Comparison of ENCODE assay signal across 9 cellular contexts in the genomic region with DNA sequence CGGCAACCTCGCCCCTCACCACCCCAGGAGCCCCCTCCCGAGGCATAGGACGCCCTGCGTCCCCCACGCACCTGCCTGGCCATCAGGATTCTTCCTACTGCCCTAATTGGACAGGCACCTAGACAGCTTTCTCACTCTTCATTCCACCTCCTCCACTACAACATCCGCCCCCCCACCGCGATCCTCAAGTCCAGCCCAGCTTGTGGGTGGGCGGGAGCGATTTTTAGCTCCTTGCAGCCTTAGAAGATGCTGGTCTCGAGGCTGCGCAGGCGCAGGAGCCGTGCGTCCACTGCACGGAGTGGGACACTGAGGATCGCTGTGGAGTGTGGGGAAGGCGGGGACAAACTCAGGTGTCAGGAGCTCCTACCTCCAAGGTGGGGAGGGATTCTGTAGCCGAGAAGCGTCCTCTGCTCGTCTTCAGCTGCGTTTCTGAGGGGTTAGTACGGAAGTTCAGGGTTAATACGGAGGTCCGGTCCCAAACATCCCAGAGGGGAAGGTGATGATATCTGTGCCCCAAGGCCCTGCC. TPM values are rescaled to one million over a fixed set of nuclear protein-coding genes. Genes with fewer than 3 reads are reported as not detected.
A peak's percentile ranks its signal among the peaks of the same experiment; 100 is the strongest.
DNase-seq lines count a peak whose midpoint lies in the region; ATAC-seq, FAIRE-seq and TF ChIP-seq lines count a peak whose summit lies in the region.
"Had no signal": no experiment of that assay in that cellular context is flagged by ENCODE, and none has a peak within 500 bp of the region (broad histone marks: within the 10 kb centered on the region; RNA-seq: fewer than 3 reads in every experiment).

Gene RTBDN, minus strand, starts transcription at position 162 of the 526 bp plus-strand sequence. CDS start 4,600 bp downstream, outside the sequence.

- intact Hi-C loops in activated T-helper 2 cell treated with anti-CD3 and anti-CD28 coated beads, Interferon-gamma antibody, Interleukin-2, Interleukin-4, amounts not matched to agents 10 μg/mL and 5 μg/mL and 100 μg/mL, durations not matched to agents 14 hours and 24 hours and 36 hours (cut with micrococcal nuclease), result no loop called here
- intact Hi-C loops in left lung (cut with DNase I), result no loop called here
- intact Hi-C loops in left colon (cut with DNase I, micrococcal nuclease), result no loop called here

- DNase-seq in A549 (ENCODE audit: low read depth in 1 of 2, low spot score in 1 of 2) (no peak), H4 (ENCODE audit: low spot score) (peak; percentile 9), left lung (no peak), NCI-H1048 (lab: John Stamatoyannopoulos, UW) (no peak), left colon (no peak)
- no peak for DNase-seq in activated T-helper 2 cell treated with anti-CD3 and anti-CD28 coated beads, Interferon-gamma antibody, Interleukin-2, Interleukin-4, amounts not matched to agents 10 μg/mL and 5 μg/mL and 100 μg/mL, durations not matched to agents 14 hours and 24 hours and 36 hours (ENCODE audit: low spot score)
- DNase-seq in stimulated activated CD4-positive, alpha-beta T cell treated with anti-CD3 and anti-CD28 coated beads, Interleukin-1b, Interleukin-23, amount 100 ng/mL, for 48 hours, result no peak

- POLR2A ChIA-PET in A549 (lab: Yijun Ruan, JAX), result no interaction called here

- H3K4me1 ChIP-seq in A549 (peaks cover 17% of the 10 kb centered on the region), left lung (peaks cover 4 to 33% of the 10 kb centered on the region in 2 donors)

- peak within 1 kb of the TSS; percentile 58 to 85 for H3K27ac ChIP-seq in A549
- H3K27ac ChIP-seq in left lung, result no peak within 1 kb of the TSS

- ATAC-seq in A549 (no peak), left lung (no peak), HG02588 (IDR thresholded peaks at IDR 0.05; ENCODE audit: unreplicated experiment) (no peak), left colon (no peak)

- H3K4me3 ChIP-seq in A549, result peak within 1 kb of the TSS; percentile 55
- H3K4me3 ChIP-seq in left lung, result peak within 1 kb of the TSS; percentile 21 to 37

- CTCF ChIA-PET in A549 (lab: Yijun Ruan, JAX), result interaction anchor here (1.1 to 2.2 kb wide), 6 partner anchors 10 to 74 kb away, joined by 4 to 16 read pairs (median 4); no protein-coding TSS in a partner anchor

- FAIRE-seq in A549 (lab: Jason Lieb, UNC), result no peak
- FAIRE-seq: colon had no signal

- H3K4me2 ChIP-seq in A549, result peak within 1 kb of the TSS; percentile 84

- peak within 1 kb of the TSS; percentile 3 for H3K4me3 Mint-ChIP-seq in activated T-helper 2 cell treated with anti-CD3 and anti-CD28 coated beads, Interferon-gamma antibody, Interleukin-2, Interleukin-4, amounts not matched to agents 10 μg/mL and 5 μg/mL and 100 μg/mL, durations not matched to agents 14 hours and 24 hours and 36 hours (ENCODE audit: low read depth)

- TF ChIP-seq RAD21 in A549 (conservative IDR thresholded peaks at IDR 0.05 in 1 of 2, IDR thresholded peaks at IDR 0.05 in 1 of 2), result no peak

- H3K27me3 ChIP-seq in left lung, result peaks cover 76 to 100% of the 10 kb centered on the region in 2 donors

- TF ChIP-seq CTCF in A549 (IDR thresholded peaks at IDR 0.05) (no peak), left lung (IDR thresholded peaks at IDR 0.05) (no peak)

- peaks cover 63% of the 10 kb centered on the region for H3K27me3 Mint-ChIP-seq in activated T-helper 2 cell treated with anti-CD3 and anti-CD28 coated beads, Interferon-gamma antibody, Interleukin-2, Interleukin-4, amounts not matched to agents 10 μg/mL and 5 μg/mL and 100 μg/mL, durations not matched to agents 14 hours and 24 hours and 36 hours (ENCODE audit: low read depth)

- TF ChIP-seq POLR2A in A549 (IDR thresholded peaks at IDR 0.05; ENCODE audit: low read length), result no peak

- no peaks in the 10 kb centered on the region for H3K36me3 Mint-ChIP-seq in activated T-helper 2 cell treated with anti-CD3 and anti-CD28 coated beads, Interferon-gamma antibody, Interleukin-2, Interleukin-4, amounts not matched to agents 10 μg/mL and 5 μg/mL and 100 μg/mL, durations not matched to agents 14 hours and 24 hours and 36 hours (ENCODE audit: low read depth)

- H3K4me1 Mint-ChIP-seq in activated T-helper 2 cell treated with anti-CD3 and anti-CD28 coated beads, Interferon-gamma antibody, Interleukin-2, Interleukin-4, amounts not matched to agents 10 μg/mL and 5 μg/mL and 100 μg/mL, durations not matched to agents 14 hours and 24 hours and 36 hours (ENCODE audit: low read depth), result peaks cover 26% of the 10 kb centered on the region

- no peaks in the 10 kb centered on the region for H3K36me3 ChIP-seq in left lung

- H3K9me3 ChIP-seq in A549 (no peaks in the 10 kb centered on the region), left lung (no peaks in the 10 kb centered on the region)

- no peak within 1 kb of the TSS for H3K27ac Mint-ChIP-seq in activated T-helper 2 cell treated with anti-CD3 and anti-CD28 coated beads, Interferon-gamma antibody, Interleukin-2, Interleukin-4, amounts not matched to agents 10 μg/mL and 5 μg/mL and 100 μg/mL, durations not matched to agents 14 hours and 24 hours and 36 hours

- no peak for TF ChIP-seq EP300 in A549 (IDR thresholded peaks at IDR 0.05)

- no peaks in the 10 kb centered on the region for H3K9me3 Mint-ChIP-seq in activated T-helper 2 cell treated with anti-CD3 and anti-CD28 coated beads, Interferon-gamma antibody, Interleukin-2, Interleukin-4, amounts not matched to agents 10 μg/mL and 5 μg/mL and 100 μg/mL, durations not matched to agents 14 hours and 24 hours and 36 hours

- WGBS in A549 (ENCODE audit: missing lambda C conversion rate), result 62% methylated on average over 11 of the region's 26 CpGs

TF ChIP-seq in A549, 52 proteins besides CTCF, POLR2A, EP300 and RAD21:
- TF ChIP-seq FOXS1 (CRISPR knock-in tag; IDR thresholded peaks at IDR 0.05) (no peak), KDM5A (IDR thresholded peaks at IDR 0.05) (no peak), EHF (CRISPR knock-in tag; IDR thresholded peaks at IDR 0.05) (no peak), EHMT2 (IDR thresholded peaks at IDR 0.05; ENCODE audit: low read depth) (no peak), ZSCAN20 (CRISPR knock-in tag; IDR thresholded peaks at IDR 0.05) (no peak), POLR2AphosphoS2 (conservative IDR thresholded peaks at IDR 0.05; ENCODE audit: low read length) (no peak), RNF2 (IDR thresholded peaks at IDR 0.05; ENCODE audit: borderline replicate concordance, low read depth) (no peak), FOSB (CRISPR knock-in tag; IDR thresholded peaks at IDR 0.05) (no peak)

RNA-seq across cellular contexts. Expression of gene RTBDN, which starts in this region (rescaled TPM):
- 0.09 TPM in 1 of 2 replicates, not detected in the other for polyA plus RNA-seq in A549 (2011; rRNA removed)
- 0.12 and 0.13 TPM in 2 replicates for polyA plus RNA-seq in A549 (2012; cell fraction: cytosol; rRNA removed)
- polyA plus RNA-seq in A549 (2012; cell fraction: nucleus; rRNA removed), result 0.30 TPM in 1 of 2 replicates, not detected in the other
- 0.14 to 0.36 TPM (median 0.25 TPM) in 3 replicates for polyA plus RNA-seq in A549 (2017; fragmentation: RNase III; extraction: RNeasy Plus Mini Kit Qiagen cat#74134 plus additional on column Dnase treatment)
- polyA minus RNA-seq in A549 (2011; rRNA and poly(A)+ RNA removed), result not detected in 2 replicates
- total RNA-seq in H4 (2014; rRNA removed; shearing (Covaris generic)), result not detected in 2 replicates
- not detected in 2 replicates for total RNA-seq in activated T-helper 2 cell treated with anti-CD3 and anti-CD28 coated beads, Interferon-gamma antibody, Interleukin-2, Interleukin-4, amounts not matched to agents 10 μg/mL and 5 μg/mL and 100 μg/mL, durations not matched to agents 14 hours and 24 hours and 36 hours
- total RNA-seq in left lung, result not detected
- total RNA-seq in left colon, result under 1 TPM in 1 of 2 donors, not detected in 1; 0.49 TPM

Comparison
In these comparisons a context has a peak if more than half of its experiments do, and no peak if none do; other contexts are left out.
1. Peak in DNase-seq in H4; RNA of the gene not detected or under 1 TPM.
2. H3K27ac ChIP-seq: peak in A549 (2 of 2); none in left lung (0 of 2).